ENCODE assay signal across 20 cellular contexts in the genomic region with DNA sequence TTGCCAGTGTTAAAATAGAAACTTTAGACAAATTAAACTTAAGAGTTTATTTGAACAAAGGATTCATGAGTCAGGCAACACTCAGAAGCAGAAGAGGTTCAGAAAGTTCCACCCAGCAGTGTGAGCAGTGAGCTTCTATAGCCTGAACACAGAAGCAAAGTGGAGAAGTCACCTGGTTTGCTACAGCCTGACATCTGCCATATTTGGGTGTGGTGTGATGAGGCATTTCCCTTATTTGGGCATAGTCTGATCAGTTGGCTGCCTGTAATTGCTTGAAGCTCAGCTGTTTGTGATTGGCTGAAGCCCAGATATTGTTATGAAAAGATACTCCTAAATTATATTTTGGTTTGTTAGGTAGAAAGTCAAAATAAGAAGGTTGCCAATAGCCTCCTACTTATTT. TPM values are rescaled to one million over a fixed set of nuclear protein-coding genes. Genes with fewer than 3 reads are reported as not detected.
DNase-seq lines count a peak whose midpoint lies in the region; ATAC-seq, FAIRE-seq and TF ChIP-seq lines count a peak whose summit lies in the region.
"Had no signal": no experiment of that assay in that cellular context is flagged by ENCODE, and none has a peak within 500 bp of the region (broad histone marks: within the 10 kb centered on the region; RNA-seq: fewer than 3 reads in every experiment).

No MANE protein-coding gene starts in this region.

- H3K79me2 ChIP-seq in GM12878 (ENCODE audit: control insufficient read depth, insufficient read depth, low read length): no peaks in the 10 kb centered on the region

- ATAC-seq in GM18502 (IDR thresholded peaks at IDR 0.05; ENCODE audit: poor library complexity, unreplicated experiment) (peak; percentile 72), GM18861 (IDR thresholded peaks at IDR 0.05; ENCODE audit: unreplicated experiment) (peak; percentile 60), HG03354 (IDR thresholded peaks at IDR 0.05; ENCODE audit: poor library complexity, severe bottlenecking, unreplicated experiment) (peak; percentile 50), GM12878 (peak; percentile 58), HG02798 (IDR thresholded peaks at IDR 0.05; ENCODE audit: poor library complexity, unreplicated experiment) (no peak)
- ATAC-seq: CD8-positive, alpha-beta T cell; Panc1; SK-N-SH treated with all-trans-retinoic acid at 6 μM for 48 hours had no signal

- RAD21 ChIA-PET in GM12878 (lab: Charles Lee; ENCODE audit: unreplicated experiment): interaction anchor here (1.5 kb wide), 1 partner anchor 811 kb away, joined by 4 read pairs; no protein-coding TSS in a partner anchor

- no peak for FAIRE-seq in GM12878 (lab: Jason Lieb, UNC)

- no peaks in the 10 kb centered on the region for H3K27me3 ChIP-seq in GM12878 (replicated peaks in 1 of 2; ENCODE audit: control insufficient read depth in 2 of 2, insufficient read depth in 2 of 2, low read length in 1 of 2)
- H3K27me3 ChIP-seq in adrenal gland: no peaks in the 10 kb centered on the region
- H3K27me3 ChIP-seq: MG63 had no signal

- CTCF ChIA-PET in GM12878 (lab: Yijun Ruan, JAX): no interaction called here

- in situ Hi-C loops in GM12878 (cut with MboI): no loop called here

- TF ChIP-seq POLR2A in GM12878 (IDR thresholded peaks at IDR 0.05; ENCODE audit: low read depth, low read length) (no peak), adrenal gland (IDR thresholded peaks at IDR 0.05) (no peak)

- H4K20me1 ChIP-seq in GM12878 (ENCODE audit: control insufficient read depth, insufficient read depth): no peaks in the 10 kb centered on the region

- DNase-seq in GM12878 (ENCODE audit: low read depth, low spot score): no peak
- DNase-seq in GF-D8 (lab: John Stamatoyannopoulos, UW): no peak
- no peak for DNase-seq in adrenal gland
- DNase-seq: CD8-positive, alpha-beta T cell; EL; KG1; MG63; NCI-H1436; NCI-H2081; NCI-H2227 treated with DMSO at 0.1 percent for 48 hours; SHP77 had no signal

- no peak overlapping the region for H2AFZ ChIP-seq in GM12878 (ENCODE audit: control insufficient read depth, low read depth, low read length)

- TF ChIP-seq EP300 in GM12878 (IDR thresholded peaks at IDR 0.05; ENCODE audit: borderline replicate concordance in 1 of 2, control insufficient read depth in 1 of 2, low read depth in 2 of 2, low read length in 2 of 2): no peak

- H3K9ac ChIP-seq in GM12878 (ENCODE audit: control insufficient read depth, insufficient read depth, low read length): no peak overlapping the region

- H3K27ac ChIP-seq in GM12878 (ENCODE audit: control insufficient read depth, insufficient read depth) (no peak overlapping the region), adrenal gland (no peak overlapping the region)
- H3K27ac ChIP-seq: HL-60 had no signal

- no peaks in the 10 kb centered on the region for H3K9me3 ChIP-seq in GM12878 (replicated peaks; ENCODE audit: control insufficient read depth, insufficient read depth, low read length)
- no peaks in the 10 kb centered on the region for H3K9me3 ChIP-seq in adrenal gland (replicated peaks in 1 of 3)
- H3K9me3 ChIP-seq: HAP-1, MG63 had no signal

- intact Hi-C loops in GM12878 (cut with micrococcal nuclease; ENCODE audit: unreplicated experiment): no loop called here
- intact Hi-C loops in adrenal gland (cut with DNase I): no loop called here

- SMC1A ChIA-PET in GM12878 (lab: Charles Lee; ENCODE audit: uncharacterized antibody, unreplicated experiment): no interaction called here

- H3K4me2 ChIP-seq in GM12878 (ENCODE audit: control insufficient read depth, insufficient read depth): no peak overlapping the region

- POLR2A ChIA-PET in GM12878 (lab: Charles Lee): no interaction called here

- TF ChIP-seq CTCF in GM12878 (IDR thresholded peaks at IDR 0.05 in 2 of 3, conservative IDR thresholded peaks at IDR 0.05 in 1 of 3; ENCODE audit: control insufficient read depth in 2 of 3, extremely low read depth in 1 of 3, insufficient read depth in 1 of 3, low read depth in 3 of 3, low read length in 3 of 3) (no peak), adrenal gland (IDR thresholded peaks at IDR 0.05) (no peak)

- H3K4me3 ChIP-seq in GM12878: no peak overlapping the region
- no peak overlapping the region for H3K4me3 ChIP-seq in adrenal gland
- H3K4me3 ChIP-seq: HAP-1, MG63 had no signal

- TF ChIP-seq RAD21 in GM12878 (IDR thresholded peaks at IDR 0.05; ENCODE audit: insufficient read depth, low read depth, low read length): no peak

- no peaks in the 10 kb centered on the region for H3K36me3 ChIP-seq in GM12878 (ENCODE audit: control insufficient read depth in 2 of 2, insufficient read depth in 2 of 2, low read length in 1 of 2)
- no peaks in the 10 kb centered on the region for H3K36me3 ChIP-seq in adrenal gland (replicated peaks in 1 of 2)
- H3K36me3 ChIP-seq: HAP-1, MG63 had no signal

- no peaks in the 10 kb centered on the region for H3K4me1 ChIP-seq in GM12878 (ENCODE audit: control insufficient read depth, insufficient read depth, low read length)
- H3K4me1 ChIP-seq in adrenal gland (replicated peaks in 1 of 2): no peaks in the 10 kb centered on the region
- H3K4me1 ChIP-seq: HAP-1 had no signal

- BruUV-seq in GM12878 (replicated peaks; lab: Mats Ljungman, UMichigan): no TSS peak

TF ChIP-seq in GM12878, 131 proteins besides CTCF, POLR2A, EP300 and RAD21:
- no peak for TF ChIP-seq SPI1 (IDR thresholded peaks at IDR 0.05; ENCODE audit: borderline replicate concordance, insufficient read depth, low read depth, low read length)
- TF ChIP-seq SRF (IDR thresholded peaks at IDR 0.05; ENCODE audit: low read depth in 2 of 2, low read length in 2 of 2): peak; percentile 83 to 90
TF ChIP-seq in GM12878: peak in this region for 1.

RNA-seq across cellular contexts. Expression of a gene that starts 39.1 kb away (rescaled TPM):
- total RNA-seq in GM12878 (2013; cell fraction: nucleolus; rRNA removed): not detected in 2 replicates
- 0.06 TPM in 1 of 2 replicates, not detected in the other for total RNA-seq in GM12878 (2014; rRNA removed)
- total RNA-seq in GM12878 (2014; rRNA removed; fragmentation: Illumina TruSeq; extraction: Trizol): not detected in 2 replicates
- not detected in 2 replicates for total RNA-seq in GM12878 (2021)
- polyA plus RNA-seq in GM12878 (2011; ENCODE audit: low read depth): not detected
- under 0.01 and 0.01 TPM in 2 replicates for polyA plus RNA-seq in GM12878 (2011; rRNA removed)
- polyA plus RNA-seq in GM12878 (2011; cell fraction: cytosol; rRNA removed): under 0.01 TPM in 2 replicates
- 0.01 TPM in 1 of 2 replicates, not detected in the other for polyA plus RNA-seq in GM12878 (2011; cell fraction: nucleus; rRNA removed)
- polyA plus RNA-seq in GM12878 (2012): 0.01 TPM in 1 of 2 replicates, not detected in the other
- polyA plus RNA-seq in GM12878 (2014; fragmentation: Illumina TruSeq; extraction: Trizol): not detected in 2 replicates
- not detected for polyA plus RNA-seq in GM12878 (2014; fragmentation: Nextera tagmentation; extraction: Ambion mirVana)
- 0.03 TPM in 1 of 2 replicates, not detected in the other for polyA plus RNA-seq in GM12878 (2014; rRNA removed)
- not detected for polyA plus RNA-seq in GM12878 (2016; fragmentation: Nextera tagmentation; extraction: Ambion mirVana)
- polyA minus RNA-seq in GM12878 (2011; rRNA and poly(A)+ RNA removed): not detected in 2 replicates
- not detected in 2 replicates for polyA minus RNA-seq in GM12878 (2011; cell fraction: cytosol; rRNA and poly(A)+ RNA removed)
- polyA minus RNA-seq in GM12878 (2011; cell fraction: nucleus; rRNA and poly(A)+ RNA removed): not detected in 2 replicates
- under 1 TPM in 2 of 8 donors, not detected in 6; under 0.01 to 0.04 TPM for total RNA-seq in adrenal gland
- polyA plus RNA-seq in adrenal gland: under 1 TPM in 2 of 3 donors, not detected in 1; under 0.01 to 0.02 TPM
- total RNA-seq: CD8-positive, alpha-beta T cell had no signal
- polyA plus RNA-seq: BJ had no signal
